19 cellular contexts compared by ENCODE assay signal in genomic region chr16:54143410-54143809, GRCh38.
A peak's percentile ranks its signal among the peaks of the same experiment; 100 is the strongest.
DNase-seq lines count a peak whose midpoint lies in the region; ATAC-seq, FAIRE-seq and TF ChIP-seq lines count a peak whose summit lies in the region.
"Had no signal": no experiment of that assay in that cellular context is flagged by ENCODE, and none has a peak within 500 bp of the region (broad histone marks: within the 10 kb centered on the region; RNA-seq: fewer than 3 reads in every experiment).

No MANE protein-coding gene starts in this region.

- no peak overlapping the region for H3K4me3 Mint-ChIP-seq in activated naive CD4-positive, alpha-beta T cell treated with anti-CD3 and anti-CD28 coated beads, Interleukin-2, amount 10 ng/mL, durations not matched to agents 7 days and 5 days
- no peak overlapping the region for H3K4me3 Mint-ChIP-seq in GM23338
- H3K4me3 Mint-ChIP-seq in neural crest cell, result no peak overlapping the region
- H3K4me3 Mint-ChIP-seq in immature natural killer cell, result no peak overlapping the region
- H3K4me3 Mint-ChIP-seq: CD14-positive monocyte; CD4-positive, alpha-beta memory T cell; HFFc6 had no signal

- no peak for DNase-seq in activated naive CD4-positive, alpha-beta T cell treated with anti-CD3 and anti-CD28 coated beads, Interleukin-2, amount 10 ng/mL, durations not matched to agents 7 days and 5 days
- DNase-seq in activated naive CD4-positive, alpha-beta T cell treated with Interleukin-2 at 50 U/mL for 16 hours, result no peak
- DNase-seq in GM23338 (ENCODE audit: low spot score), result no peak
- DNase-seq in K562 (ENCODE audit: extremely low read depth in 1 of 4, low spot score in 3 of 4), result no peak
- DNase-seq in neural crest cell (ENCODE audit: low read depth, low spot score), result no peak
- DNase-seq in substantia nigra (lab: John Stamatoyannopoulos, UW), result no peak
- DNase-seq in immature natural killer cell, result no peak
- DNase-seq in dedifferentiated amniotic fluid mesenchymal stem cell (ENCODE audit: extremely low spot score), result no peak
- DNase-seq: 8988T; CD4-positive, alpha-beta memory T cell; DMS153; GF-D8; HFFc6; IMR-90 had no signal

- no peak for FAIRE-seq in K562 (lab: Jason Lieb, UNC)
- FAIRE-seq: GM19239 had no signal

- H3K9ac ChIP-seq in K562 (ENCODE audit: insufficient read depth in 1 of 2, low read depth in 2 of 2, low read length in 2 of 2), result no peak overlapping the region
- H3K9ac ChIP-seq: BLaER1 had no signal

- peak overlapping the region; percentile 50 for H3K27ac Mint-ChIP-seq in activated naive CD4-positive, alpha-beta T cell treated with anti-CD3 and anti-CD28 coated beads, Interleukin-2, amount 10 ng/mL, durations not matched to agents 7 days and 5 days
- H3K27ac Mint-ChIP-seq in GM23338 (no peak overlapping the region), neural crest cell (ENCODE audit: unreplicated experiment) (peak overlapping the region; percentile 81), immature natural killer cell (no peak overlapping the region)
- H3K27ac Mint-ChIP-seq: CD14-positive monocyte, HFFc6 had no signal

- TF ChIP-seq CTCF in GM23338 (conservative IDR thresholded peaks at IDR 0.05; ENCODE audit: low read depth in 2 of 2) (no peak), K562 (IDR thresholded peaks at IDR 0.05 in 2 of 3, conservative IDR thresholded peaks at IDR 0.05 in 1 of 3; ENCODE audit: insufficient read depth in 2 of 3, low read depth in 1 of 3, low read length in 3 of 3) (no peak), neural crest cell (conservative IDR thresholded peaks at IDR 0.05) (no peak)

- H3K79me2 ChIP-seq in GM23338 (replicated peaks; ENCODE audit: insufficient read depth) (no peaks in the 10 kb centered on the region), K562 (ENCODE audit: control insufficient read depth, insufficient read depth, low read length) (no peaks in the 10 kb centered on the region)

- no peaks in the 10 kb centered on the region for H3K36me3 Mint-ChIP-seq in activated naive CD4-positive, alpha-beta T cell treated with anti-CD3 and anti-CD28 coated beads, Interleukin-2, amount 10 ng/mL, durations not matched to agents 7 days and 5 days
- H3K36me3 Mint-ChIP-seq in GM23338 (ENCODE audit: low read depth), result no peaks in the 10 kb centered on the region
- peaks cover under 1% of the 10 kb centered on the region for H3K36me3 Mint-ChIP-seq in neural crest cell (ENCODE audit: low read depth)
- H3K36me3 Mint-ChIP-seq in immature natural killer cell, result no peaks in the 10 kb centered on the region
- H3K36me3 Mint-ChIP-seq: CD14-positive monocyte; CD4-positive, alpha-beta memory T cell had no signal

- H3F3A ChIP-seq in GM23338 (replicated peaks; ENCODE audit: low read depth), result no peaks in the 10 kb centered on the region

- H3K9me2 ChIP-seq in GM23338 (ENCODE audit: insufficient read depth), result no peaks in the 10 kb centered on the region

- no peaks in the 10 kb centered on the region for H3K36me3 ChIP-seq in GM23338 (ENCODE audit: insufficient read depth)
- no peaks in the 10 kb centered on the region for H3K36me3 ChIP-seq in K562 (ENCODE audit: control insufficient read depth, insufficient read depth, low read length)
- H3K36me3 ChIP-seq: BLaER1, HAP-1 had no signal

- TF ChIP-seq POLR2A in K562 (conservative IDR thresholded peaks at IDR 0.05), result no peak

- no peaks in the 10 kb centered on the region for H3K9me3 ChIP-seq in K562 (replicated peaks; ENCODE audit: control insufficient read depth, insufficient read depth, low read depth, low read length)
- H3K9me3 ChIP-seq: BLaER1, HAP-1 had no signal

- no peak overlapping the region for H3K4me3 ChIP-seq in GM23338
- H3K4me3 ChIP-seq in K562, result no peak overlapping the region
- H3K4me3 ChIP-seq: BLaER1, HAP-1 had no signal

- no peak for TF ChIP-seq RAD21 in K562 (CRISPR knock-in tag; conservative IDR thresholded peaks at IDR 0.05 in 1 of 2, IDR thresholded peaks at IDR 0.05 in 1 of 2)

- no peaks in the 10 kb centered on the region for H3K27me3 ChIP-seq in GM23338 (ENCODE audit: insufficient read depth)
- peaks cover 5 to 35% of the 10 kb centered on the region in 2 experiments; a peak in 4 of 5 replicates for H3K27me3 ChIP-seq in K562 (ENCODE audit: control insufficient read depth in 2 of 2, insufficient read depth in 2 of 2, low read length in 2 of 2)
- H3K27me3 ChIP-seq: BLaER1 had no signal

- in situ Hi-C loops in K562 (cut with MboI), result no loop called here

- 0% methylated on average over 4 of the region's 4 CpGs for WGBS in K562 (ENCODE audit: insufficient coverage, low coverage, missing lambda C conversion rate)

- H2AFZ ChIP-seq in GM23338 (peak overlapping the region; percentile 56; the same call in 1 of the 2 replicates), K562 (ENCODE audit: low read depth, low read length) (no peak overlapping the region)

- no TSS peak for BruUV-seq in K562 (replicated peaks; lab: Mats Ljungman, UMichigan)

- ATAC-seq in GM23338 (no peak), K562 (no peak)

- H3K9me1 ChIP-seq in K562 (ENCODE audit: control insufficient read depth, insufficient read depth, low read length), result no peaks in the 10 kb centered on the region

- H3K27ac ChIP-seq in GM23338 (ENCODE audit: low read depth) (no peak overlapping the region), K562 (ENCODE audit: extremely low read depth, low read depth, low read length) (no peak overlapping the region), substantia nigra (ENCODE audit: low read depth, low read length, poor library complexity, severe bottlenecking) (no peak overlapping the region)
- H3K27ac ChIP-seq: BLaER1, HL-60 had no signal

- no peak for TF ChIP-seq EP300 in K562 (IDR thresholded peaks at IDR 0.05; ENCODE audit: low read length)

- H3K27me3 Mint-ChIP-seq in activated naive CD4-positive, alpha-beta T cell treated with anti-CD3 and anti-CD28 coated beads, Interleukin-2, amount 10 ng/mL, durations not matched to agents 7 days and 5 days, result peaks cover 37% of the 10 kb centered on the region
- H3K27me3 Mint-ChIP-seq in GM23338 (ENCODE audit: insufficient read depth, low read depth, poor library complexity), result peaks cover 12% of the 10 kb centered on the region
- no peaks in the 10 kb centered on the region for H3K27me3 Mint-ChIP-seq in neural crest cell (ENCODE audit: low read depth)
- peaks cover 2 to 6% (median 4%) of the 10 kb centered on the region in 3 donors for H3K27me3 Mint-ChIP-seq in immature natural killer cell (ENCODE audit: low read depth in 3 of 3)

- H3K4me2 ChIP-seq in GM23338 (no peak overlapping the region), K562 (ENCODE audit: insufficient read depth, low read length) (no peak overlapping the region)
- H3K4me2 ChIP-seq: BLaER1 had no signal

- intact Hi-C loops in K562 (cut with micrococcal nuclease), result no loop called here

- POLR2A ChIA-PET in K562 (lab: Yijun Ruan, JAX), result interaction anchor here (0.7 kb wide), 1 partner anchor 498 kb away, joined by 3 read pairs; no protein-coding TSS in a partner anchor

- H3K4me1 ChIP-seq in GM23338 (ENCODE audit: insufficient read depth), result 0 out of 2 replicates have a peak, but pooled peaks cover 10% of the 10 kb centered on the region
- H3K4me1 ChIP-seq in K562 (replicated peaks in 1 of 2; ENCODE audit: control insufficient read depth in 2 of 2, insufficient read depth in 2 of 2, low read length in 2 of 2), result no peaks in the 10 kb centered on the region
- H3K4me1 ChIP-seq: HAP-1 had no signal

- H4K20me1 ChIP-seq in GM23338 (replicated peaks; ENCODE audit: insufficient read depth) (no peaks in the 10 kb centered on the region), K562 (replicated peaks; ENCODE audit: control insufficient read depth, insufficient read depth, low read length) (no peaks in the 10 kb centered on the region)
- H4K20me1 ChIP-seq: BLaER1 had no signal

- no peaks in the 10 kb centered on the region for H3K4me1 Mint-ChIP-seq in activated naive CD4-positive, alpha-beta T cell treated with anti-CD3 and anti-CD28 coated beads, Interleukin-2, amount 10 ng/mL, durations not matched to agents 7 days and 5 days
- H3K4me1 Mint-ChIP-seq in GM23338, result peaks cover 7% of the 10 kb centered on the region; the same call in 2 of the 3 replicates
- peaks cover 21% of the 10 kb centered on the region for H3K4me1 Mint-ChIP-seq in neural crest cell
- no peaks in the 10 kb centered on the region for H3K4me1 Mint-ChIP-seq in immature natural killer cell
- H3K4me1 Mint-ChIP-seq: CD4-positive, alpha-beta memory T cell had no signal

- CTCF ChIA-PET in activated naive CD4-positive, alpha-beta T cell treated with anti-CD3 and anti-CD28 coated beads, Interleukin-2, amount 10 ng/mL, durations not matched to agents 7 days and 5 days (lab: Charles Lee), result no interaction called here
- CTCF ChIA-PET in K562 (lab: Yijun Ruan, JAX; ENCODE audit: low intra/inter-chr PET ratio), result no interaction called here

- H3K9me3 Mint-ChIP-seq in activated naive CD4-positive, alpha-beta T cell treated with anti-CD3 and anti-CD28 coated beads, Interleukin-2, amount 10 ng/mL, durations not matched to agents 7 days and 5 days, result no peaks in the 10 kb centered on the region
- H3K9me3 Mint-ChIP-seq in GM23338 (no peaks in the 10 kb centered on the region; the same call in 2 of the 3 replicates), neural crest cell (peaks cover under 1% of the 10 kb centered on the region), immature natural killer cell (no peaks in the 10 kb centered on the region)

TF ChIP-seq in GM23338, 12 proteins besides CTCF, POLR2A, EP300 and RAD21 (continues in another document):
- no peak for TF ChIP-seq NANOG (IDR thresholded peaks at IDR 0.05; ENCODE audit: borderline replicate concordance)
- TF ChIP-seq STAT1 (IDR thresholded peaks at IDR 0.05; ENCODE audit: unreplicated experiment), result no peak
- no peak for TF ChIP-seq EZH2 (IDR thresholded peaks at IDR 0.05; ENCODE audit: low read depth, unreplicated experiment)
- no peak for TF ChIP-seq JUNB (IDR thresholded peaks at IDR 0.05; ENCODE audit: unreplicated experiment)

TF ChIP-seq in K562, 482 proteins besides CTCF, POLR2A, EP300 and RAD21 (continues in another document):
- TF ChIP-seq, protein P1, sequence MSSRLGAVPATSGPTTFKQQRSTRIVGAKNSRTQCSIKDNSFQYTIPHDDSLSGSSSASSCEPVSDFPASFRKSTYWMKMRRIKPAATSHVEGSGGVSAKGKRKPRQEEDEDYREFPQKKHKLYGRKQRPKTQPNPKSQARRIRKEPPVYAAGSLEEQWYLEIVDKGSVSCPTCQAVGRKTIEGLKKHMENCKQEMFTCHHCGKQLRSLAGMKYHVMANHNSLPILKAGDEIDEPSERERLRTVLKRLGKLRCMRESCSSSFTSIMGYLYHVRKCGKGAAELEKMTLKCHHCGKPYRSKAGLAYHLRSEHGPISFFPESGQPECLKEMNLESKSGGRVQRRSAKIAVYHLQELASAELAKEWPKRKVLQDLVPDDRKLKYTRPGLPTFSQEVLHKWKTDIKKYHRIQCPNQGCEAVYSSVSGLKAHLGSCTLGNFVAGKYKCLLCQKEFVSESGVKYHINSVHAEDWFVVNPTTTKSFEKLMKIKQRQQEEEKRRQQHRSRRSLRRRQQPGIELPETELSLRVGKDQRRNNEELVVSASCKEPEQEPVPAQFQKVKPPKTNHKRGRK (tag; IDR thresholded peaks at IDR 0.05), result peak; percentile 79
- no peak for TF ChIP-seq HDAC3 (IDR thresholded peaks at IDR 0.05; ENCODE audit: borderline replicate concordance, partially characterized antibody)
- TF ChIP-seq, protein P2, sequence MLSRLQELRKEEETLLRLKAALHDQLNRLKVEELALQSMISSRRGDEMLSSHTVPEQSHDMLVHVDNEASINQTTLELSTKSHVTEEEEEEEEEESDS (CRISPR knock-in tag; IDR thresholded peaks at IDR 0.05), result no peak

Comparison
In these comparisons a context has a peak if more than half of its experiments do, and no peak if none do; other contexts are left out.
1. H3K27ac Mint-ChIP-seq: peak in activated naive CD4-positive, alpha-beta T cell treated with anti-CD3 and anti-CD28 coated beads, Interleukin-2, amount 10 ng/mL, durations not matched to agents 7 days and 5 days (single experiment) and neural crest cell (single experiment); none in GM23338 (single experiment) and immature natural killer cell (0 of 6).